Comparison of ENCODE assay signal across 12 cellular contexts in the genomic region with DNA sequence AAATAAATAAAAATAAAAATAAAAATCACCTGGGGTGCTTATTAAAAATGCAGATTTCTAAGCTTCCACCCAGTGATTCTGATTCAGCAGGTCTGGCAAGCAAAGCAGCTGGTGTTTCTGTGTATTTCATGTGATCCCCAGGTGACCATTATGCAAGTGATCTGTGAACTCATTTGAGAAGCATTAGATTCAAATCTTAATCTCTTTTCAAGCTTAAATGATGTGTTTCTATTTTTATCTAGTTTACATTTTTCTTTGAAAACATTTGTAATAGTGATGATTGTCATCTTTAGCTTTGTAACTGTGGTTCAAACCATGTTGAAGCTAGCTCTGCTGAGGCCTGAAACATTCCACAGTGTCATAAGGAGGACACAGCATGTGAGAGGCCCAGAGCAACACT.
"Had no signal": no experiment of that assay in that cellular context is flagged by ENCODE, and none has a peak within 500 bp of the region (broad histone marks: within the 10 kb centered on the region; RNA-seq: fewer than 3 reads in every experiment).

No MANE protein-coding gene starts in this region.

- H3K27me3 ChIP-seq: suprapubic skin had no signal

- H3K27ac ChIP-seq: epithelial cell of prostate, prostate gland, suprapubic skin had no signal

- H3K9me3 ChIP-seq: prostate gland, suprapubic skin had no signal

- H3K36me3 ChIP-seq: prostate gland, suprapubic skin had no signal

- DNase-seq: activated CD4-positive, alpha-beta T cell treated with anti-CD3 and anti-CD28 coated beads, Interleukin-2, amount 10 ng/mL, durations not matched to agents 24 days and 14 days; activated CD4-positive, CD25-positive, alpha-beta regulatory T cell; activated CD8-positive, alpha-beta memory T cell treated with anti-CD3 and anti-CD28 coated beads, Interleukin-2, amount 50 U/mL, for 48 hours; activated gamma-delta T cell treated with Interleukin-2 at 50 U/mL for 16 hours; activated naive CD8-positive, alpha-beta T cell treated with anti-CD3 and anti-CD28 coated beads for 36 hours; activated T-cell treated with anti-CD3 and anti-CD28 coated beads, Interleukin-2, amount 50 U/mL, for 72 hours; anterior cingulate cortex; nephron progenitor cell; occipital lobe had no signal

- H3K4me3 ChIP-seq: prostate gland, suprapubic skin had no signal

- ATAC-seq: activated T-cell treated with anti-CD3 and anti-CD28 coated beads, Interleukin-2, amount 50 U/mL, for 72 hours had no signal
